In the genomic region with DNA sequence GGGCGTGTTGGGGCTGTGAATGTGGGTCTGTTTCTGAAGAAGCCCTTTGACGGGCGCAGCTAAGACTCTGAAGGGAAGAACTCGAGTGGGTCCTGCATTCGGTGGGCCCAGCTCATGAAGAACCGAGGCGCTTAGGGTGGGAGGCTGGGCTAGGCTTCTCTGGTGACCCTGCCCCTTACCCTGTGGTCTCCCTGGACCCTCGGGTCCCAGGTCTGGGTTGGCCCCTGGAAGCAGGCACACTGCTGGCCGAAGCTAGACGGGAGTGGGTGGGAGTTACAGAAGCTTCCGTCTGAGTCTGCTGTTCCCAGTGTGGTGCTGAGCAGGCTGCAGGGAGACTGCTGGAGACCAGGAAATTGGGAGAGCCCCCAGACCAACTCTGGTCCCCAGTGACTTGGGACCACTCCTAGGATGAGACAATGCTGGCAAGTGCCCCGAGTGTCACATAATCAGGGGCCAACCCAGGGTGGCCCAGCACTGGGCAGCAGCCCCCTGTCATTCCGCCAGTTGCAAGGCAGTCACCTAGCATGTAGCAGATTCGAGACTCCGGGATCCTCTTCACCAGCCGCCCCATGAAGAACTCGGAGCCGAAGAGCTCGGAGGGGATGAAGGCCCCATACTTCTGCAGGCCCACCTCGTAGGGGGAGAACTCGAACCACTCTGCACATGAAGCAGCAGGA, we compare ENCODE assay signal across 12 cellular contexts. TPM values are rescaled to one million over a fixed set of nuclear protein-coding genes. Genes with fewer than 3 reads are reported as not detected.
"Had no signal": no experiment of that assay in that cellular context is flagged by ENCODE, and none has a peak within 500 bp of the region (broad histone marks: within the 10 kb centered on the region; RNA-seq: fewer than 3 reads in every experiment).

No MANE protein-coding gene starts in this region.

- H3K27me3 Mint-ChIP-seq: central memory CD8-positive, alpha-beta T cell had no signal

- H3K27me3 ChIP-seq: body of pancreas, hepatocyte, tibial artery had no signal

- H3K4me3 Mint-ChIP-seq: activated CD8-positive, alpha-beta T cell treated with anti-CD3 and anti-CD28 coated beads, Interleukin-2, amount 10 ng/mL, durations not matched to agents 7 days and 5 days; activated naive CD4-positive, alpha-beta T cell treated with anti-CD3 and anti-CD28 coated beads, Interleukin-2, amount 10 ng/mL, durations not matched to agents 7 days and 5 days; central memory CD8-positive, alpha-beta T cell; neural crest cell; stimulated activated effector memory CD8-positive, alpha-beta T cell treated with anti-CD3 and anti-CD28 coated beads, Interleukin-12 subunit alpha, Interleukin-12 subunit beta, amount 100 ng/mL, for 72 hours had no signal

- H2AFZ ChIP-seq: hepatocyte had no signal

- DNase-seq: cortex of kidney had no signal

- H3K27ac Mint-ChIP-seq: activated CD8-positive, alpha-beta T cell treated with anti-CD3 and anti-CD28 coated beads, Interleukin-2, amount 10 ng/mL, durations not matched to agents 7 days and 5 days; activated naive CD4-positive, alpha-beta T cell treated with anti-CD3 and anti-CD28 coated beads, Interleukin-2, amount 10 ng/mL, durations not matched to agents 7 days and 5 days; stimulated activated effector memory CD8-positive, alpha-beta T cell treated with anti-CD3 and anti-CD28 coated beads, Interleukin-12 subunit alpha, Interleukin-12 subunit beta, amount 100 ng/mL, for 72 hours had no signal

- H3K79me2 ChIP-seq: hepatocyte had no signal

- H3K27ac ChIP-seq: body of pancreas, hepatocyte, tibial artery had no signal

- H3K4me3 ChIP-seq: body of pancreas, hepatocyte, smooth muscle cell, tibial artery had no signal

- H3K4me1 ChIP-seq: body of pancreas had no signal

- H3K9me3 Mint-ChIP-seq: activated naive CD4-positive, alpha-beta T cell treated with anti-CD3 and anti-CD28 coated beads, Interleukin-2, amount 10 ng/mL, durations not matched to agents 7 days and 5 days; central memory CD8-positive, alpha-beta T cell; neural crest cell; stimulated activated effector memory CD8-positive, alpha-beta T cell treated with anti-CD3 and anti-CD28 coated beads, Interleukin-12 subunit alpha, Interleukin-12 subunit beta, amount 100 ng/mL, for 72 hours had no signal

- H3K9me3 ChIP-seq: body of pancreas, tibial artery had no signal

- H3K36me3 Mint-ChIP-seq: activated naive CD4-positive, alpha-beta T cell treated with anti-CD3 and anti-CD28 coated beads, Interleukin-2, amount 10 ng/mL, durations not matched to agents 7 days and 5 days; stimulated activated effector memory CD8-positive, alpha-beta T cell treated with anti-CD3 and anti-CD28 coated beads, Interleukin-12 subunit alpha, Interleukin-12 subunit beta, amount 100 ng/mL, for 72 hours had no signal

- H3K4me1 Mint-ChIP-seq: activated naive CD4-positive, alpha-beta T cell treated with anti-CD3 and anti-CD28 coated beads, Interleukin-2, amount 10 ng/mL, durations not matched to agents 7 days and 5 days; central memory CD8-positive, alpha-beta T cell; stimulated activated effector memory CD8-positive, alpha-beta T cell treated with anti-CD3 and anti-CD28 coated beads, Interleukin-12 subunit alpha, Interleukin-12 subunit beta, amount 100 ng/mL, for 72 hours had no signal

- H3K4me2 ChIP-seq: hepatocyte, smooth muscle cell had no signal

- H3K36me3 ChIP-seq: tibial artery had no signal

RNA-seq across cellular contexts. Expression of a gene that starts 31.8 kb away (rescaled TPM):
- total RNA-seq: activated CD8-positive, alpha-beta T cell treated with anti-CD3 and anti-CD28 coated beads, Interleukin-2, amount 10 ng/mL, durations not matched to agents 7 days and 5 days; body of pancreas; epithelial cell of proximal tubule; kidney epithelial cell; neural crest cell had no signal
